Comparison of ENCODE assay signal across 1 cellular context in the genomic region with DNA sequence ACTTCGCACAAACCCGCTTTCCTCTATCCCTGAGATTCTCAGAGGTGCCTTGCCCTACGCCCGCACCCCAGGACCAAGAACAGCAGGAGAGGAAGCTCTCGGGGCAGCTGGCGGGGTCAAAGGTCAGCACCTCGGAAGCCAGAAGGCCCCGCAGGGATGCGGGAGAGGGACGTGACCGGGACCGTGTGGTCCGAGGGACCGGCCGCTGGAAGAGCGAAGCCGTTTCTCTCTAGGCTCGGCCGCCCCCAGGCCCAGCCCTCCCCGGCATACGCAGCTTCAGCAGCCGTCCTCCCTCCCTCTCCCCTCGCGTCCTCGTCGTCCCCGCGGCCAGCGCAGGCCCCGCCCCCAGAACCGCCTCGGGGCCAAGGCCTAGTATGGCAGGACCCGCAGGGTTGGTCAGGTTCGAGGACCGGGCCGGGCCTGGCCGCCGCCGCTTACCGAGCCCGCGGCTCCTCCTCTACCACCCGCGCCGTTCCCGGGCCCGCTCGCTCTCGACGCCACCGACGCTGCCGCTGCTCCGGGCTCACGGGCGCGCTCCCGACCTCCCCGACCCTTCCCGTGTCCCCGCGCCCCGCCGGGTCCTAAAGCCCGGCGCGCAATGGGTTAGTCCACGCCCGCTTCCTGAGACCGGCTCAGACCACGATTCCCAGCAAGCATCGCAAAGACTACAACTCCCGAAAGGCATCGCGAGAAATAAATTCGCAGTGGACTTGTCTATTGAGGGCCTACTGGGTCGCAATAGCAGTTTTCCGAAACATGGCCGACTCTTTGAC.
A peak's percentile ranks its signal among the peaks of the same experiment; 100 is the strongest.
TF ChIP-seq lines count a peak whose summit lies in the region.

A gene with protein sequence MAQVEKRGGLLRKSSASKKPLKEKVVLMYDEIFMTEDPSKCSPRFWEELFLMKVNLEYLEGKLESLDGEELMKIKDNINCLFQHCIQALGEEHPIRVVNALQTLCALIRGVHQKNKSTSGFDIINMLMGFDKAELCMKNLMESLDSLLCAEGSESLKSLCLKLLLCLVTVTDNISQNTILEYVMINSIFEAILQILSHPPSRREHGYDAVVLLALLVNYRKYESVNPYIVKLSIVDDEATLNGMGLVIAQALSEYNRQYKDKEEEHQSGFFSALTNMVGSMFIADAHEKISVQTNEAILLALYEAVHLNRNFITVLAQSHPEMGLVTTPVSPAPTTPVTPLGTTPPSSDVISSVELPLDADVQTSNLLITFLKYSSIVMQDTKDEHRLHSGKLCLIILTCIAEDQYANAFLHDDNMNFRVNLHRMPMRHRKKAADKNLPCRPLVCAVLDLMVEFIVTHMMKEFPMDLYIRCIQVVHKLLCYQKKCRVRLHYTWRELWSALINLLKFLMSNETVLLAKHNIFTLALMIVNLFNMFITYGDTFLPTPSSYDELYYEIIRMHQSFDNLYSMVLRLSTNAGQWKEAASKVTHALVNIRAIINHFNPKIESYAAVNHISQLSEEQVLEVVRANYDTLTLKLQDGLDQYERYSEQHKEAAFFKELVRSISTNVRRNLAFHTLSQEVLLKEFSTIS (minus strand): TSS at position 527 of the 773 bp plus-strand sequence. CDS start 16,059 bp downstream, outside the sequence.

TF ChIP-seq in HepG2, 621 proteins besides CTCF, POLR2A, EP300 and RAD21 (continued from another document and continues in another):
- TF ChIP-seq CAMTA2 (CRISPR knock-in tag; IDR thresholded peaks at IDR 0.05; ENCODE audit: borderline replicate concordance) = no peak
- TF ChIP-seq ZNF598 (CRISPR knock-in tag; IDR thresholded peaks at IDR 0.05; ENCODE audit: borderline replicate concordance) = peak; percentile 73; the same call in 1 of the 2 replicates
- TF ChIP-seq GATA4 (IDR thresholded peaks at IDR 0.05; ENCODE audit: borderline replicate concordance, low read depth) = peak; percentile 17; the same call in 1 of the 2 replicates
- TF ChIP-seq, protein P1, sequence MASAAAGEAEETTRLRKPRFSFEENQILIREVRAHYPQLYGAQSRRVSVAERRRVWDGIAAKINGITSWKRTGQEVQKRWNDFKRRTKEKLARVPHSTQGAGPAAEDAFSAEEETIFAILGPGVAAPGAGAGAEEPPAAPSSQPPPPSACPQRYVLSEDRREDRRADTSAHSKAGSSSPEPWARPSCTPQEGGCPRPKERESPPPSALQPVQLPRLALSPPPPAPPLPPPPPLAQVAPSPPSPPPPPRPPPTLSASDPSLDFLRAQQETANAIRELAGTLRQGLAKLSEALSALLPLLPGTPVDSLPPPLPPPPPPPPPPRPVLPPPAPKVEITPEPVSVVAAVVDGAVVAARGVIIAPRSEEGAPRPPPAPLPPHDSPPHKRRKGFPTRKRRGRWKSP (CRISPR knock-in tag; IDR thresholded peaks at IDR 0.05) = peak; percentile 75; the same call in 1 of the 2 replicates
- TF ChIP-seq ATF7 (IDR thresholded peaks at IDR 0.05) = no peak
- TF ChIP-seq ATF7 (CRISPR knock-in tag; IDR thresholded peaks at IDR 0.05) = peak; percentile 32; the same call in 1 of the 2 replicates
- TF ChIP-seq PCBP2 (optimal IDR thresholded peaks at IDR 0.05; ENCODE audit: low read depth, low read length, poor library complexity, severe bottlenecking) = no peak
- peak; percentile 94 for TF ChIP-seq ELF1 (CRISPR knock-in tag; IDR thresholded peaks at IDR 0.05)
- TF ChIP-seq ZNF326 (CRISPR knock-in tag; IDR thresholded peaks at IDR 0.05; ENCODE audit: borderline replicate concordance) = no peak
- TF ChIP-seq ZNF17 (CRISPR knock-in tag; IDR thresholded peaks at IDR 0.05) = no peak
- TF ChIP-seq NBN (conservative IDR thresholded peaks at IDR 0.05) = no peak
- TF ChIP-seq PPARG (CRISPR knock-in tag; conservative IDR thresholded peaks at IDR 0.05) = 0 out of 2 replicates have a peak, but pooled peaks have one; percentile 37
- TF ChIP-seq, protein P2, sequence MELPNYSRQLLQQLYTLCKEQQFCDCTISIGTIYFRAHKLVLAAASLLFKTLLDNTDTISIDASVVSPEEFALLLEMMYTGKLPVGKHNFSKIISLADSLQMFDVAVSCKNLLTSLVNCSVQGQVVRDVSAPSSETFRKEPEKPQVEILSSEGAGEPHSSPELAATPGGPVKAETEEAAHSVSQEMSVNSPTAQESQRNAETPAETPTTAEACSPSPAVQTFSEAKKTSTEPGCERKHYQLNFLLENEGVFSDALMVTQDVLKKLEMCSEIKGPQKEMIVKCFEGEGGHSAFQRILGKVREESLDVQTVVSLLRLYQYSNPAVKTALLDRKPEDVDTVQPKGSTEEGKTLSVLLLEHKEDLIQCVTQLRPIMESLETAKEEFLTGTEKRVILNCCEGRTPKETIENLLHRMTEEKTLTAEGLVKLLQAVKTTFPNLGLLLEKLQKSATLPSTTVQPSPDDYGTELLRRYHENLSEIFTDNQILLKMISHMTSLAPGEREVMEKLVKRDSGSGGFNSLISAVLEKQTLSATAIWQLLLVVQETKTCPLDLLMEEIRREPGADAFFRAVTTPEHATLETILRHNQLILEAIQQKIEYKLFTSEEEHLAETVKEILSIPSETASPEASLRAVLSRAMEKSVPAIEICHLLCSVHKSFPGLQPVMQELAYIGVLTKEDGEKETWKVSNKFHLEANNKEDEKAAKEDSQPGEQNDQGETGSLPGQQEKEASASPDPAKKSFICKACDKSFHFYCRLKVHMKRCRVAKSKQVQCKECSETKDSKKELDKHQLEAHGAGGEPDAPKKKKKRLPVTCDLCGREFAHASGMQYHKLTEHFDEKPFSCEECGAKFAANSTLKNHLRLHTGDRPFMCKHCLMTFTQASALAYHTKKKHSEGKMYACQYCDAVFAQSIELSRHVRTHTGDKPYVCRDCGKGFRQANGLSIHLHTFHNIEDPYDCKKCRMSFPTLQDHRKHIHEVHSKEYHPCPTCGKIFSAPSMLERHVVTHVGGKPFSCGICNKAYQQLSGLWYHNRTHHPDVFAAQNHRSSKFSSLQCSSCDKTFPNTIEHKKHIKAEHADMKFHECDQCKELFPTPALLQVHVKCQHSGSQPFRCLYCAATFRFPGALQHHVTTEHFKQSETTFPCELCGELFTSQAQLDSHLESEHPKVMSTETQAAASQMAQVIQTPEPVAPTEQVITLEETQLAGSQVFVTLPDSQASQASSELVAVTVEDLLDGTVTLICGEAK (IDR thresholded peaks at IDR 0.05) = no peak
- TF ChIP-seq, protein P2 (CRISPR knock-in tag; IDR thresholded peaks at IDR 0.05) = peak; percentile 68
- TF ChIP-seq, protein P3, sequence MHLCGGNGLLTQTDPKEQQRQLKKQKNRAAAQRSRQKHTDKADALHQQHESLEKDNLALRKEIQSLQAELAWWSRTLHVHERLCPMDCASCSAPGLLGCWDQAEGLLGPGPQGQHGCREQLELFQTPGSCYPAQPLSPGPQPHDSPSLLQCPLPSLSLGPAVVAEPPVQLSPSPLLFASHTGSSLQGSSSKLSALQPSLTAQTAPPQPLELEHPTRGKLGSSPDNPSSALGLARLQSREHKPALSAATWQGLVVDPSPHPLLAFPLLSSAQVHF (CRISPR knock-in tag; IDR thresholded peaks at IDR 0.05) = no peak
- TF ChIP-seq PAF1 (CRISPR knock-in tag; IDR thresholded peaks at IDR 0.05) = no peak
- peak; percentile 83; the same call in 1 of the 2 replicates for TF ChIP-seq ZNF160 (CRISPR knock-in tag; IDR thresholded peaks at IDR 0.05)
- TF ChIP-seq, protein P4, sequence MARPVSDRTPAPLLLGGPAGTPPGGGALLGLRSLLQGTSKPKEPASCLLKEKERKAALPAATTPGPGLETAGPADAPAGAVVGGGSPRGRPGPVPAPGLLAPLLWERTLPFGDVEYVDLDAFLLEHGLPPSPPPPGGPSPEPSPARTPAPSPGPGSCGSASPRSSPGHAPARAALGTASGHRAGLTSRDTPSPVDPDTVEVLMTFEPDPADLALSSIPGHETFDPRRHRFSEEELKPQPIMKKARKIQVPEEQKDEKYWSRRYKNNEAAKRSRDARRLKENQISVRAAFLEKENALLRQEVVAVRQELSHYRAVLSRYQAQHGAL (CRISPR knock-in tag; IDR thresholded peaks at IDR 0.05; ENCODE audit: not compliant biosample characterization) = no peak
- 0 out of 2 replicates have a peak, but pooled peaks have one; percentile 17 for TF ChIP-seq ZNF850 (CRISPR knock-in tag; conservative IDR thresholded peaks at IDR 0.05)
- TF ChIP-seq ZNF781 (CRISPR knock-in tag; IDR thresholded peaks at IDR 0.05; ENCODE audit: borderline replicate concordance, not compliant biosample characterization) = no peak
- TF ChIP-seq ELF4 (CRISPR knock-in tag; IDR thresholded peaks at IDR 0.05; ENCODE audit: borderline replicate concordance) = no peak
- TF ChIP-seq, protein P5, sequence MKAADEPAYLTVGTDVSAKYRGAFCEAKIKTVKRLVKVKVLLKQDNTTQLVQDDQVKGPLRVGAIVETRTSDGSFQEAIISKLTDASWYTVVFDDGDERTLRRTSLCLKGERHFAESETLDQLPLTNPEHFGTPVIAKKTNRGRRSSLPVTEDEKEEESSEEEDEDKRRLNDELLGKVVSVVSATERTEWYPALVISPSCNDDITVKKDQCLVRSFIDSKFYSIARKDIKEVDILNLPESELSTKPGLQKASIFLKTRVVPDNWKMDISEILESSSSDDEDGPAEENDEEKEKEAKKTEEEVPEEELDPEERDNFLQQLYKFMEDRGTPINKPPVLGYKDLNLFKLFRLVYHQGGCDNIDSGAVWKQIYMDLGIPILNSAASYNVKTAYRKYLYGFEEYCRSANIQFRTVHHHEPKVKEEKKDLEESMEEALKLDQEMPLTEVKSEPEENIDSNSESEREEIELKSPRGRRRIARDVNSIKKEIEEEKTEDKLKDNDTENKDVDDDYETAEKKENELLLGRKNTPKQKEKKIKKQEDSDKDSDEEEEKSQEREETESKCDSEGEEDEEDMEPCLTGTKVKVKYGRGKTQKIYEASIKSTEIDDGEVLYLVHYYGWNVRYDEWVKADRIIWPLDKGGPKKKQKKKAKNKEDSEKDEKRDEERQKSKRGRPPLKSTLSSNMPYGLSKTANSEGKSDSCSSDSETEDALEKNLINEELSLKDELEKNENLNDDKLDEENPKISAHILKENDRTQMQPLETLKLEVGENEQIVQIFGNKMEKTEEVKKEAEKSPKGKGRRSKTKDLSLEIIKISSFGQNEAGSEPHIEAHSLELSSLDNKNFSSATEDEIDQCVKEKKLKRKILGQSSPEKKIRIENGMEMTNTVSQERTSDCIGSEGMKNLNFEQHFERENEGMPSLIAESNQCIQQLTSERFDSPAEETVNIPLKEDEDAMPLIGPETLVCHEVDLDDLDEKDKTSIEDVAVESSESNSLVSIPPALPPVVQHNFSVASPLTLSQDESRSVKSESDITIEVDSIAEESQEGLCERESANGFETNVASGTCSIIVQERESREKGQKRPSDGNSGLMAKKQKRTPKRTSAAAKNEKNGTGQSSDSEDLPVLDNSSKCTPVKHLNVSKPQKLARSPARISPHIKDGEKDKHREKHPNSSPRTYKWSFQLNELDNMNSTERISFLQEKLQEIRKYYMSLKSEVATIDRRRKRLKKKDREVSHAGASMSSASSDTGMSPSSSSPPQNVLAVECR (CRISPR knock-in tag; IDR thresholded peaks at IDR 0.05; ENCODE audit: borderline replicate concordance) = peak; percentile 95
- peak; percentile 75 for TF ChIP-seq ZNF350 (CRISPR knock-in tag; IDR thresholded peaks at IDR 0.05; ENCODE audit: borderline replicate concordance, low read depth)
- peak; percentile 84 for TF ChIP-seq YY1 (IDR thresholded peaks at IDR 0.05; ENCODE audit: insufficient read depth, insufficient replicate concordance, low read depth, low read length)
- TF ChIP-seq, protein P6, sequence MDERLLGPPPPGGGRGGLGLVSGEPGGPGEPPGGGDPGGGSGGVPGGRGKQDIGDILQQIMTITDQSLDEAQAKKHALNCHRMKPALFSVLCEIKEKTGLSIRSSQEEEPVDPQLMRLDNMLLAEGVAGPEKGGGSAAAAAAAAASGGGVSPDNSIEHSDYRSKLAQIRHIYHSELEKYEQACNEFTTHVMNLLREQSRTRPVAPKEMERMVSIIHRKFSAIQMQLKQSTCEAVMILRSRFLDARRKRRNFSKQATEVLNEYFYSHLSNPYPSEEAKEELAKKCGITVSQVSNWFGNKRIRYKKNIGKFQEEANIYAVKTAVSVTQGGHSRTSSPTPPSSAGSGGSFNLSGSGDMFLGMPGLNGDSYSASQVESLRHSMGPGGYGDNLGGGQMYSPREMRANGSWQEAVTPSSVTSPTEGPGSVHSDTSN (CRISPR knock-in tag; IDR thresholded peaks at IDR 0.05) = no peak
- TF ChIP-seq, protein P7, sequence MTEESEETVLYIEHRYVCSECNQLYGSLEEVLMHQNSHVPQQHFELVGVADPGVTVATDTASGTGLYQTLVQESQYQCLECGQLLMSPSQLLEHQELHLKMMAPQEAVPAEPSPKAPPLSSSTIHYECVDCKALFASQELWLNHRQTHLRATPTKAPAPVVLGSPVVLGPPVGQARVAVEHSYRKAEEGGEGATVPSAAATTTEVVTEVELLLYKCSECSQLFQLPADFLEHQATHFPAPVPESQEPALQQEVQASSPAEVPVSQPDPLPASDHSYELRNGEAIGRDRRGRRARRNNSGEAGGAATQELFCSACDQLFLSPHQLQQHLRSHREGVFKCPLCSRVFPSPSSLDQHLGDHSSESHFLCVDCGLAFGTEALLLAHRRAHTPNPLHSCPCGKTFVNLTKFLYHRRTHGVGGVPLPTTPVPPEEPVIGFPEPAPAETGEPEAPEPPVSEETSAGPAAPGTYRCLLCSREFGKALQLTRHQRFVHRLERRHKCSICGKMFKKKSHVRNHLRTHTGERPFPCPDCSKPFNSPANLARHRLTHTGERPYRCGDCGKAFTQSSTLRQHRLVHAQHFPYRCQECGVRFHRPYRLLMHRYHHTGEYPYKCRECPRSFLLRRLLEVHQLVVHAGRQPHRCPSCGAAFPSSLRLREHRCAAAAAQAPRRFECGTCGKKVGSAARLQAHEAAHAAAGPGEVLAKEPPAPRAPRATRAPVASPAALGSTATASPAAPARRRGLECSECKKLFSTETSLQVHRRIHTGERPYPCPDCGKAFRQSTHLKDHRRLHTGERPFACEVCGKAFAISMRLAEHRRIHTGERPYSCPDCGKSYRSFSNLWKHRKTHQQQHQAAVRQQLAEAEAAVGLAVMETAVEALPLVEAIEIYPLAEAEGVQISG (CRISPR knock-in tag; IDR thresholded peaks at IDR 0.05) = peak; percentile 95
- TF ChIP-seq EHMT2 (IDR thresholded peaks at IDR 0.05; ENCODE audit: borderline replicate concordance, low read depth, low read length) = no peak
